8 cellular contexts compared by ENCODE assay signal in genomic region chr1:117656202-117656641, GRCh38. TPM values are rescaled to one million over a fixed set of nuclear protein-coding genes. Genes with fewer than 3 reads are reported as not detected.
DNase-seq lines count a peak whose midpoint lies in the region; ATAC-seq, FAIRE-seq and TF ChIP-seq lines count a peak whose summit lies in the region.

No MANE protein-coding gene starts in this region.

- FAIRE-seq in GM12878 (lab: Jason Lieb, UNC), result peak; percentile 98

- peak; percentile 67 to 78 for TF ChIP-seq EP300 in GM12878 (IDR thresholded peaks at IDR 0.05; ENCODE audit: borderline replicate concordance in 1 of 2, control insufficient read depth in 1 of 2, low read depth in 2 of 2, low read length in 2 of 2)

- no peaks in the 10 kb centered on the region for H3K79me2 ChIP-seq in GM12878 (ENCODE audit: control insufficient read depth, insufficient read depth, low read length)

- intact Hi-C loops in CD4-positive, alpha-beta T cell (cut with DNase I, micrococcal nuclease), result loop anchor here (2.0 to 5.0 kb wide), 2 partner anchors 47 to 81 kb away; no protein-coding TSS in a partner anchor
- intact Hi-C loops in GM12878 (cut with micrococcal nuclease; ENCODE audit: unreplicated experiment), result loop anchor here (1.0 to 5.0 kb wide), 2 partner anchors 8 to 289 kb away; partner anchors contain the start of gene MAN1A2

- no peak for TF ChIP-seq CTCF in CD4-positive, alpha-beta T cell (IDR thresholded peaks at IDR 0.05)
- TF ChIP-seq CTCF in GM12878 (IDR thresholded peaks at IDR 0.05 in 2 of 3, conservative IDR thresholded peaks at IDR 0.05 in 1 of 3; ENCODE audit: control insufficient read depth in 2 of 3, extremely low read depth in 1 of 3, insufficient read depth in 1 of 3, low read depth in 3 of 3, low read length in 3 of 3), result no peak

- RAD21 ChIA-PET in GM12878 (lab: Charles Lee; ENCODE audit: unreplicated experiment), result interaction anchor here (0.9 to 2.4 kb wide), 2 partner anchors 14 to 121 kb away, joined by 4 to 5 read pairs; no protein-coding TSS in a partner anchor

- WGBS in GM12878 (ENCODE audit: insufficient coverage, insufficient replicate concordance, low lambda C conversion rate, missing lambda C conversion rate), result 0% methylated on average over 10 of the region's 10 CpGs

- H3K36me3 Mint-ChIP-seq in CD4-positive, alpha-beta T cell (ENCODE audit: low read depth), result peaks cover 4% of the 10 kb centered on the region
- H3K36me3 Mint-ChIP-seq in T-helper 1 cell treated with Interleukin-12 subunit alpha and Interleukin-12 subunit beta and Interleukin-4 antibody, amounts not matched to agents 30 μg/mL and 1 μg/mL, for 36 hours (ENCODE audit: low read depth), result peaks cover 9% of the 10 kb centered on the region

- no peak overlapping the region for H2AFZ ChIP-seq in GM12878 (ENCODE audit: control insufficient read depth, low read depth, low read length)

- H4K20me1 ChIP-seq in GM12878 (ENCODE audit: control insufficient read depth, insufficient read depth), result no peaks in the 10 kb centered on the region

- ATAC-seq in CD4-positive, alpha-beta T cell (ENCODE audit: poor library complexity), result peak; percentile 64
- peak; percentile 35 for ATAC-seq in HG02588 (IDR thresholded peaks at IDR 0.05; ENCODE audit: unreplicated experiment)
- peak; percentile 67 for ATAC-seq in GM12878

- peaks cover 17% of the 10 kb centered on the region for H3K27me3 Mint-ChIP-seq in CD4-positive, alpha-beta T cell
- peaks cover 2% of the 10 kb centered on the region for H3K27me3 Mint-ChIP-seq in T-helper 1 cell treated with Interleukin-12 subunit alpha and Interleukin-12 subunit beta and Interleukin-4 antibody, amounts not matched to agents 30 μg/mL and 1 μg/mL, for 36 hours (ENCODE audit: low read depth)

- no peak for TF ChIP-seq POLR2A in GM12878 (IDR thresholded peaks at IDR 0.05; ENCODE audit: low read depth, low read length)

- H3K27ac ChIP-seq in CD4-positive, alpha-beta T cell (ENCODE audit: low read depth, low read length), result no peak overlapping the region
- H3K27ac ChIP-seq in GM12878 (ENCODE audit: control insufficient read depth, insufficient read depth), result peak overlapping the region; percentile 71
- no peak overlapping the region for H3K27ac ChIP-seq in caudate nucleus (ENCODE audit: low read depth, low read length)

- no peaks in the 10 kb centered on the region for H3K36me3 ChIP-seq in GM12878 (ENCODE audit: control insufficient read depth in 2 of 2, insufficient read depth in 2 of 2, low read length in 1 of 2)

- H3K27me3 ChIP-seq in CD4-positive, alpha-beta T cell (ENCODE audit: control insufficient read depth, insufficient read depth, low read length), result no peaks in the 10 kb centered on the region
- no peaks in the 10 kb centered on the region; a peak in 1 of 4 replicates for H3K27me3 ChIP-seq in GM12878 (replicated peaks in 1 of 2; ENCODE audit: control insufficient read depth in 2 of 2, insufficient read depth in 2 of 2, low read length in 1 of 2)

- no peaks in the 10 kb centered on the region for H3K9me3 ChIP-seq in CD4-positive, alpha-beta T cell (ENCODE audit: control insufficient read depth, low read length)
- peaks cover 2% of the 10 kb centered on the region; the same call in 2 of the 3 replicates for H3K9me3 ChIP-seq in GM12878 (replicated peaks; ENCODE audit: control insufficient read depth, insufficient read depth, low read length)

- SMC1A ChIA-PET in GM12878 (lab: Charles Lee; ENCODE audit: uncharacterized antibody, unreplicated experiment), result interaction anchor here (0.7 to 2.2 kb wide), 8 partner anchors 12 to 121 kb away, joined by 3 to 6 read pairs (median 3); no protein-coding TSS in a partner anchor

- peak overlapping the region; percentile 13; the same call in 1 of the 2 replicates for H3K4me3 ChIP-seq in GM12878

- peaks cover 2% of the 10 kb centered on the region for H3K9me3 Mint-ChIP-seq in CD4-positive, alpha-beta T cell
- peaks cover 2% of the 10 kb centered on the region for H3K9me3 Mint-ChIP-seq in T-helper 1 cell treated with Interleukin-12 subunit alpha and Interleukin-12 subunit beta and Interleukin-4 antibody, amounts not matched to agents 30 μg/mL and 1 μg/mL, for 36 hours

- peak overlapping the region; percentile 45 for H3K9ac ChIP-seq in GM12878 (ENCODE audit: control insufficient read depth, insufficient read depth, low read length)

- no peak for TF ChIP-seq RAD21 in GM12878 (IDR thresholded peaks at IDR 0.05; ENCODE audit: insufficient read depth, low read depth, low read length)

- in situ Hi-C loops in GM12878 (cut with MboI), result loop anchor here (25.0 kb wide), 1 partner anchor 1094 kb away; the partner anchor contains the start of gene CD58

- peaks cover 94% of the 10 kb centered on the region for H3K4me1 Mint-ChIP-seq in CD4-positive, alpha-beta T cell (ENCODE audit: low read depth)
- H3K4me1 Mint-ChIP-seq in T-helper 1 cell treated with Interleukin-12 subunit alpha and Interleukin-12 subunit beta and Interleukin-4 antibody, amounts not matched to agents 30 μg/mL and 1 μg/mL, for 36 hours (ENCODE audit: low read depth), result peaks cover 90% of the 10 kb centered on the region

- peak overlapping the region; percentile 78 for H3K4me3 Mint-ChIP-seq in CD4-positive, alpha-beta T cell
- H3K4me3 Mint-ChIP-seq in T-helper 1 cell treated with Interleukin-12 subunit alpha and Interleukin-12 subunit beta and Interleukin-4 antibody, amounts not matched to agents 30 μg/mL and 1 μg/mL, for 36 hours, result peak overlapping the region; percentile 67

- peak; percentile 58 to 88 (median 66) for DNase-seq in CD4-positive, alpha-beta T cell
- peak; percentile 73 for DNase-seq in GM12878 (ENCODE audit: low read depth, low spot score)
- peak; percentile 31 for DNase-seq in stimulated activated CD8-positive, alpha-beta memory T cell treated with anti-CD3 and anti-CD28 coated beads, Interleukin-15, amount 100 ng/mL, for 24 hours (ENCODE audit: low read depth)
- no peak for DNase-seq in D341Med (ENCODE audit: low spot score)
- DNase-seq in caudate nucleus (lab: John Stamatoyannopoulos, UW), result no peak
- no peak for DNase-seq in SW480 (ENCODE audit: low spot score)

- CTCF ChIA-PET in CD4-positive, alpha-beta T cell (lab: Charles Lee), result interaction anchor here (0.7 to 9.2 kb wide), 6 partner anchors 8 to 121 kb away, joined by 3 to 63 read pairs (median 6); partner anchors contain the start of gene TENT5C
- CTCF ChIA-PET in GM12878 (lab: Yijun Ruan, JAX), result interaction anchor here (0.8 to 1.6 kb wide), 4 partner anchors 12 to 121 kb away, joined by 3 to 5 read pairs (median 4); no protein-coding TSS in a partner anchor

- H3K27ac Mint-ChIP-seq in CD4-positive, alpha-beta T cell, result peak overlapping the region; percentile 84
- H3K27ac Mint-ChIP-seq in T-helper 1 cell treated with Interleukin-12 subunit alpha and Interleukin-12 subunit beta and Interleukin-4 antibody, amounts not matched to agents 30 μg/mL and 1 μg/mL, for 36 hours, result peak overlapping the region; percentile 86

- H3K4me1 ChIP-seq in GM12878 (ENCODE audit: control insufficient read depth, insufficient read depth, low read length), result peaks cover 75% of the 10 kb centered on the region

- peak overlapping the region; percentile 64 for H3K4me2 ChIP-seq in GM12878 (ENCODE audit: control insufficient read depth, insufficient read depth)

- POLR2A ChIA-PET in CD4-positive, alpha-beta T cell (lab: Charles Lee), result interaction anchor here (0.6 to 8.5 kb wide), 19 partner anchors 9 to 669 kb away, joined by 3 to 130 read pairs (median 4); partner anchors contain the start of gene TENT5C
- POLR2A ChIA-PET in GM12878 (lab: Charles Lee), result interaction anchor here (0.7 to 2.5 kb wide), 2 partner anchors 8 to 18 kb away, joined by 3 to 13 read pairs; no protein-coding TSS in a partner anchor

- BruUV-seq in GM12878 (replicated peaks; lab: Mats Ljungman, UMichigan), result no TSS peak

TF ChIP-seq in GM12878, 131 proteins besides CTCF, POLR2A, EP300 and RAD21 (continues in another document):
- TF ChIP-seq MLLT1 (IDR thresholded peaks at IDR 0.05) (0 out of 2 replicates have a peak, but pooled peaks have one; percentile 25), IKZF1 (conservative IDR thresholded peaks at IDR 0.05) (no peak; the same call in 1 of the 2 replicates), NBN (IDR thresholded peaks at IDR 0.05) (0 out of 2 replicates have a peak, but pooled peaks have one; percentile 29), ZBED1 (IDR thresholded peaks at IDR 0.05; ENCODE audit: borderline replicate concordance) (peak; percentile 27; the same call in 1 of the 2 replicates), HCFC1 (IDR thresholded peaks at IDR 0.05; ENCODE audit: low read length) (0 out of 2 replicates have a peak, but pooled peaks have one; percentile 8), TBL1XR1 (IDR thresholded peaks at IDR 0.05; ENCODE audit: low read depth, low read length) (peak; percentile 73)

RNA-seq across cellular contexts. Expression of gene TENT5C, which starts 50.4 kb away (rescaled TPM):
- total RNA-seq in CD4-positive, alpha-beta T cell, result 100 to 1,000 TPM; 122 to 123 TPM
- 0.20 TPM in 1 of 2 replicates, not detected in the other for total RNA-seq in GM12878 (2013; cell fraction: nucleolus; rRNA removed)
- 0.65 and 0.73 TPM in 2 replicates for total RNA-seq in GM12878 (2014; rRNA removed)
- 0.76 and 0.78 TPM in 2 replicates for total RNA-seq in GM12878 (2014; rRNA removed; fragmentation: Illumina TruSeq; extraction: Trizol)
- 1.4 and 1.6 TPM in 2 replicates for total RNA-seq in GM12878 (2021)
- polyA plus RNA-seq in GM12878 (2011; ENCODE audit: low read depth), result 2.5 TPM
- polyA plus RNA-seq in GM12878 (2011; rRNA removed), result 0.19 and 0.20 TPM in 2 replicates
- 0.20 and 0.24 TPM in 2 replicates for polyA plus RNA-seq in GM12878 (2011; cell fraction: cytosol; rRNA removed)
- 0.09 and 0.23 TPM in 2 replicates for polyA plus RNA-seq in GM12878 (2011; cell fraction: nucleus; rRNA removed)
- 2.0 and 3.1 TPM in 2 replicates for polyA plus RNA-seq in GM12878 (2012)
- 1.1 and 1.3 TPM in 2 replicates for polyA plus RNA-seq in GM12878 (2014; fragmentation: Illumina TruSeq; extraction: Trizol)
- polyA plus RNA-seq in GM12878 (2014; fragmentation: Nextera tagmentation; extraction: Ambion mirVana), result under 1 TPM; 0.31 to 0.53 TPM
- 0.61 and 0.79 TPM in 2 replicates for polyA plus RNA-seq in GM12878 (2014; rRNA removed)
- polyA plus RNA-seq in GM12878 (2016; fragmentation: Nextera tagmentation; extraction: Ambion mirVana), result 1 to 10 TPM; 2.2 to 2.4 TPM
- polyA minus RNA-seq in GM12878 (2011; rRNA and poly(A)+ RNA removed), result 0.51 and 0.62 TPM in 2 replicates
- 0.31 TPM in 1 of 2 replicates, not detected in the other for polyA minus RNA-seq in GM12878 (2011; cell fraction: cytosol; rRNA and poly(A)+ RNA removed)
- polyA minus RNA-seq in GM12878 (2011; cell fraction: nucleus; rRNA and poly(A)+ RNA removed), result 0.12 and 0.29 TPM in 2 replicates

Comparison
In these comparisons a context has a peak if more than half of its experiments do, and no peak if none do; other contexts are left out.
1. DNase-seq: peak in CD4-positive, alpha-beta T cell (10 of 10), GM12878 (single experiment) and stimulated activated CD8-positive, alpha-beta memory T cell treated with anti-CD3 and anti-CD28 coated beads, Interleukin-15, amount 100 ng/mL, for 24 hours (single experiment); none in D341Med (single experiment), caudate nucleus (0 of 61) and SW480 (single experiment).
2. RNA of gene TENT5C, which starts 50.4 kb away (total RNA-seq): 122 to 123 TPM in CD4-positive, alpha-beta T cell; 0.20 to 1.6 TPM in GM12878; every median in the first group is over 10 times any median in the second.
3. Peak in every context shown above with its lines, with median percentiles within 50 percentile points of each other: ATAC-seq.